ENCODE assay signal across 12 cellular contexts in genomic region chr16:82761858-82762257, GRCh38.
DNase-seq lines count a peak whose midpoint lies in the region; ATAC-seq and TF ChIP-seq lines count a peak whose summit lies in the region.
"Had no signal": no experiment of that assay in that cellular context is flagged by ENCODE, and none has a peak within 500 bp of the region (broad histone marks: within the 10 kb centered on the region; RNA-seq: fewer than 3 reads in every experiment).

No MANE protein-coding gene starts in this region.

- no peaks in the 10 kb centered on the region for H3K27me3 ChIP-seq in CD8-positive, alpha-beta memory T cell (ENCODE audit: insufficient read depth, low read length, poor library complexity, severe bottlenecking)
- H3K27me3 ChIP-seq: transverse colon had no signal

- no peaks in the 10 kb centered on the region for H3K36me3 ChIP-seq in CD8-positive, alpha-beta memory T cell (ENCODE audit: insufficient read depth, low read length)
- H3K36me3 ChIP-seq: transverse colon had no signal

- no peak overlapping the region for H3K27ac ChIP-seq in CD8-positive, alpha-beta memory T cell (ENCODE audit: low read depth, low read length)
- H3K27ac ChIP-seq: skin epidermis, transverse colon had no signal

- H3K4me1 Mint-ChIP-seq in CD8-positive, alpha-beta memory T cell: peaks cover 5 to 20% (median 8%) of the 10 kb centered on the region in 3 donors
- peaks cover 24% of the 10 kb centered on the region for H3K4me1 Mint-ChIP-seq in osteocyte (ENCODE audit: unreplicated experiment)

- no peaks in the 10 kb centered on the region for H3K9me3 Mint-ChIP-seq in CD8-positive, alpha-beta memory T cell
- no peaks in the 10 kb centered on the region for H3K9me3 Mint-ChIP-seq in osteocyte (ENCODE audit: unreplicated experiment)

- H3K36me3 Mint-ChIP-seq in CD8-positive, alpha-beta memory T cell: no peaks in the 10 kb centered on the region
- H3K36me3 Mint-ChIP-seq in osteocyte (ENCODE audit: unreplicated experiment): no peaks in the 10 kb centered on the region

- no peaks in the 10 kb centered on the region for H3K4me1 ChIP-seq in CD8-positive, alpha-beta memory T cell (ENCODE audit: insufficient read depth, low read length)

- peak overlapping the region in 6 of 7 donors; percentile 38 to 74 (median 64) for H3K4me3 Mint-ChIP-seq in CD8-positive, alpha-beta memory T cell
- peak overlapping the region; percentile 19 for H3K4me3 Mint-ChIP-seq in osteocyte (ENCODE audit: unreplicated experiment)

- CTCF ChIA-PET in CD8-positive, alpha-beta memory T cell (lab: Charles Lee): interaction anchor here (1.2 kb wide), 1 partner anchor 10 kb away, joined by 4 read pairs; no protein-coding TSS in a partner anchor

- no peaks in the 10 kb centered on the region for H3K9me3 ChIP-seq in CD8-positive, alpha-beta memory T cell (ENCODE audit: low read length)
- H3K9me3 ChIP-seq: transverse colon had no signal

- peak overlapping the region in 2 of 8 donors; percentile 44 to 59 for H3K27ac Mint-ChIP-seq in CD8-positive, alpha-beta memory T cell
- H3K27ac Mint-ChIP-seq in osteocyte (ENCODE audit: unreplicated experiment): peak overlapping the region; percentile 56

- peaks cover 0 to 3% of the 10 kb centered on the region in 2 donors for H3K27me3 Mint-ChIP-seq in CD8-positive, alpha-beta memory T cell
- no peaks in the 10 kb centered on the region for H3K27me3 Mint-ChIP-seq in osteocyte (ENCODE audit: unreplicated experiment)

- TF ChIP-seq CTCF in fibroblast of pulmonary artery (IDR thresholded peaks at IDR 0.05; ENCODE audit: low read length, missing control alignments): no peak
- no peak for TF ChIP-seq CTCF in osteocyte (IDR thresholded peaks at IDR 0.05)

- ATAC-seq in HG02610 (IDR thresholded peaks at IDR 0.05; ENCODE audit: unreplicated experiment): no peak
- ATAC-seq in HG02973 (IDR thresholded peaks at IDR 0.05; ENCODE audit: unreplicated experiment): no peak

- POLR2A ChIA-PET in CD8-positive, alpha-beta memory T cell (lab: Charles Lee): no interaction called here

- no peak overlapping the region for H3K4me3 ChIP-seq in CD8-positive, alpha-beta memory T cell (ENCODE audit: low read length)
- H3K4me3 ChIP-seq in fibroblast of pulmonary artery (replicated peaks; ENCODE audit: low read depth, low read length): peak overlapping the region; percentile 27
- H3K4me3 ChIP-seq: skin epidermis, transverse colon had no signal

- DNase-seq in CD8-positive, alpha-beta memory T cell: no peak
- DNase-seq in NCI-H774 (lab: John Stamatoyannopoulos, UW) (peak; percentile 32), fibroblast of pulmonary artery (ENCODE audit: low read depth) (peak; percentile 48), osteocyte (ENCODE audit: extremely low spot score, unreplicated experiment) (no peak), NCI-H187 treated with DMSO at 0.1 percent for 48 hours (lab: John Stamatoyannopoulos, UW) (no peak), COLO668 (lab: John Stamatoyannopoulos, UW; ENCODE audit: unreplicated experiment) (no peak)
- DNase-seq: NCI-H446, T1000 had no signal

Comparison
In these comparisons a context has a peak if more than half of its experiments do, and no peak if none do; other contexts are left out.
1. DNase-seq: peak in NCI-H774 (single experiment) and fibroblast of pulmonary artery (single experiment); none in CD8-positive, alpha-beta memory T cell (0 of 5), osteocyte (single experiment), NCI-H187 treated with DMSO at 0.1 percent for 48 hours (single experiment) and COLO668 (single experiment).